In the genomic region with DNA sequence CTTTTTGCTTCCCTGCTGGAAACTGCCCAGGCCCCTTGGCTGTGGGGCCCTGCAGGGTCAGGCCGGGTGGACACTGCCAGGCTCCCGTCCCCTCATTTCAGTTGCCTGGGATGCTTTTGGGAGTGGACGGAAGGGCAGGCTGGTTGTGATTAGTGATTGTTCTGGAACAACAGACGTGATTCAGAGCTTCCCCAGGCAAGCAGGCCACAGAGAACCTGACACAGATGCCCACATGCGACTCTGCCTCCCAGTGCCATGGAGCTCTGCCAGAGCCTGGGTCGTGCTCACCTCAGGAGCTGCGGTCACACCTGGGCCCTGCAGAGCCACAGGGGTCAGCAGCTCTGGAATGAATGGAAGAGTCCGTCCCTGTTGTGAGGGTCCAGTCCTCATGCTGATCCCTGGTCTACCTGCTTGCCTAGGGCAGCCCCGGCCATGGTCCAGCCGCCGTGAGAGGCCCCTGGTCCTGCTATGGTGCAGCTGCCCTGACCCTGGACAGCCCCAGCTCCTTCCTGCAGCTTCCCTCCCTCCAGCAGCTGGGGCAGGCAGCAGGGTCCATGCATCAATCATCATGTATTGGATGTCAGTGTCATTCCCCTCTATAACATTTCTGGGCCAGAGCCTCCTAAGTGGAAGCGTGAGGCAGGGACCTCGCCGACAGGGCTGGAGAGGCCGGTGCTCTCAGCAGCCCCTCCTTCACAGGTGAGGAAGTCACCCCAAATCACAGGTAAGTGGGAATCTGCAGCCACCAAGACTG, we compare ENCODE assay signal across 18 cellular contexts.
DNase-seq lines count a peak whose midpoint lies in the region; ATAC-seq, FAIRE-seq and TF ChIP-seq lines count a peak whose summit lies in the region.
"Had no signal": no experiment of that assay in that cellular context is flagged by ENCODE, and none has a peak within 500 bp of the region (broad histone marks: within the 10 kb centered on the region; RNA-seq: fewer than 3 reads in every experiment).

No MANE protein-coding gene starts in this region.

- no peak overlapping the region for H3K27ac Mint-ChIP-seq in activated T-cell treated with anti-CD3 and anti-CD28 coated beads, Interleukin-2, amount 50 U/mL, for 72 hours
- H3K27ac Mint-ChIP-seq: T-helper 17 cell had no signal

- no peak overlapping the region for H3K4me3 ChIP-seq in HepG2 (replicated peaks in 1 of 3; ENCODE audit: insufficient read depth in 1 of 3, low read depth in 2 of 3, low read length in 3 of 3)
- H3K4me3 ChIP-seq in right lobe of liver, result no peak overlapping the region
- no peak overlapping the region for H3K4me3 ChIP-seq in neural cell (ENCODE audit: low read length)
- H3K4me3 ChIP-seq: SK-N-MC had no signal

- H3K4me1 ChIP-seq in HepG2 (ENCODE audit: insufficient read depth, low read length) (no peaks in the 10 kb centered on the region), right lobe of liver (no peaks in the 10 kb centered on the region)

- CTCF ChIA-PET in HepG2 (lab: Yijun Ruan, JAX; ENCODE audit: low intra/inter-chr PET ratio, low total read pairs), result no interaction called here

- no peak overlapping the region for H3K27ac ChIP-seq in HepG2 (ENCODE audit: extremely low read length, insufficient read depth, low read length)
- no peak overlapping the region for H3K27ac ChIP-seq in right lobe of liver
- H3K27ac ChIP-seq in neural cell (ENCODE audit: low read length), result peak overlapping the region; percentile 75
- H3K27ac ChIP-seq: RWPE1, SK-N-MC had no signal

- no peak for TF ChIP-seq CTCF in HepG2 (CRISPR knock-in tag; IDR thresholded peaks at IDR 0.05)
- no peak for TF ChIP-seq CTCF in right lobe of liver (IDR thresholded peaks at IDR 0.05)
- TF ChIP-seq CTCF in neural cell (IDR thresholded peaks at IDR 0.05; ENCODE audit: poor library complexity, severe bottlenecking), result no peak

- no peaks in the 10 kb centered on the region for H3K9me2 ChIP-seq in neural cell (ENCODE audit: insufficient read depth, low read length)

- WGBS in HepG2 (ENCODE audit: low lambda C conversion rate), result 54% methylated on average over 12 of the region's 15 CpGs
- 53% methylated on average over 3 of the region's 15 CpGs for WGBS in right lobe of liver (ENCODE audit: insufficient coverage, low coverage, low lambda C conversion rate, missing lambda C conversion rate)

- no peaks in the 10 kb centered on the region for H3K4me1 Mint-ChIP-seq in activated T-cell treated with anti-CD3 and anti-CD28 coated beads, Interleukin-2, amount 50 U/mL, for 72 hours (ENCODE audit: low read depth)
- H3K4me1 Mint-ChIP-seq: T-helper 17 cell had no signal

- H3F3A ChIP-seq in neural cell (ENCODE audit: insufficient read depth, low read length, poor library complexity, severe bottlenecking), result no peaks in the 10 kb centered on the region

- H3K27me3 Mint-ChIP-seq in activated T-cell treated with anti-CD3 and anti-CD28 coated beads, Interleukin-2, amount 50 U/mL, for 72 hours (ENCODE audit: low read depth), result no peaks in the 10 kb centered on the region
- H3K27me3 Mint-ChIP-seq: T-helper 17 cell had no signal

- TF ChIP-seq RAD21 in HepG2 (CRISPR knock-in tag; IDR thresholded peaks at IDR 0.05), result no peak
- TF ChIP-seq RAD21 in neural cell (conservative IDR thresholded peaks at IDR 0.05), result no peak

- no peak for FAIRE-seq in HepG2 (lab: Jason Lieb, UNC)
- FAIRE-seq: GM12892, HTR-8/SVneo had no signal

- H3K27me3 ChIP-seq in HepG2 (ENCODE audit: control insufficient read depth in 1 of 2, insufficient read depth in 2 of 2, low read length in 2 of 2), result peaks cover 2 to 12% of the 10 kb centered on the region in 2 experiments; a peak in 2 of 5 replicates
- H3K27me3 ChIP-seq in right lobe of liver, result no peaks in the 10 kb centered on the region
- no peaks in the 10 kb centered on the region for H3K27me3 ChIP-seq in neural cell (ENCODE audit: insufficient read depth, low read depth, low read length)
- H3K27me3 ChIP-seq: BE2C had no signal

- no peaks in the 10 kb centered on the region for H3K36me3 Mint-ChIP-seq in activated T-cell treated with anti-CD3 and anti-CD28 coated beads, Interleukin-2, amount 50 U/mL, for 72 hours (ENCODE audit: insufficient read depth in 2 of 2)

- H2AFZ ChIP-seq in HepG2 (ENCODE audit: low read length) (no peak overlapping the region), neural cell (ENCODE audit: low read depth, low read length) (no peak overlapping the region)

- no peaks in the 10 kb centered on the region for H3K9me3 Mint-ChIP-seq in activated T-cell treated with anti-CD3 and anti-CD28 coated beads, Interleukin-2, amount 50 U/mL, for 72 hours

- TF ChIP-seq POLR2A in HepG2 (IDR thresholded peaks at IDR 0.05; ENCODE audit: insufficient read depth in 1 of 2, low read depth in 2 of 2, low read length in 2 of 2), result no peak
- no peak for TF ChIP-seq POLR2A in right lobe of liver (IDR thresholded peaks at IDR 0.05)

- H3K4me3 Mint-ChIP-seq in activated T-cell treated with anti-CD3 and anti-CD28 coated beads, Interleukin-2, amount 50 U/mL, for 72 hours, result no peak overlapping the region
- H3K4me3 Mint-ChIP-seq: T-helper 17 cell had no signal

- intact Hi-C loops in HepG2 (cut with micrococcal nuclease; ENCODE audit: unreplicated experiment), result no loop called here
- intact Hi-C loops in right lobe of liver (cut with DNase I), result no loop called here

- H3K36me3 ChIP-seq in HepG2 (replicated peaks in 1 of 2; ENCODE audit: control insufficient read depth in 1 of 2, insufficient read depth in 2 of 2, low read length in 2 of 2) (no peaks in the 10 kb centered on the region; a peak in 1 of 5 replicates), right lobe of liver (no peaks in the 10 kb centered on the region), neural cell (ENCODE audit: insufficient read depth, low read length) (no peaks in the 10 kb centered on the region)
- H3K36me3 ChIP-seq: BE2C had no signal

- POLR2A ChIA-PET in HepG2 (lab: Yijun Ruan, JAX), result no interaction called here

- TF ChIP-seq EP300 in HepG2 (IDR thresholded peaks at IDR 0.05; ENCODE audit: low read depth in 2 of 2, low read length in 2 of 2) (no peak), HepG2 (CRISPR knock-in tag; IDR thresholded peaks at IDR 0.05; ENCODE audit: borderline replicate concordance) (no peak), neural cell (conservative IDR thresholded peaks at IDR 0.05; ENCODE audit: poor library complexity, severe bottlenecking) (no peak)

- DNase-seq in HepG2 (ENCODE audit: low spot score), result no peak
- DNase-seq in right lobe of liver, result no peak
- no peak for DNase-seq in stimulated activated naive CD4-positive, alpha-beta T cell treated with Interleukin-2 at 50 U/mL for 16 hours (lab: John Stamatoyannopoulos, UW)
- no peak for DNase-seq in activated T-cell treated with anti-CD3 and anti-CD28 coated beads, Interleukin-2, amount 50 U/mL, for 72 hours
- DNase-seq: BE2C, Calu3, KBM-7, MV-4-11, NCI-H446, NCI-H82, T-helper 17 cell had no signal

- no peaks in the 10 kb centered on the region for H4K20me1 ChIP-seq in HepG2 (ENCODE audit: insufficient read depth, low read length)
- H4K20me1 ChIP-seq in neural cell (ENCODE audit: insufficient read depth), result no peaks in the 10 kb centered on the region

- no TSS peak for BruUV-seq in HepG2 (replicated peaks; lab: Mats Ljungman, UMichigan)

- H3K9ac ChIP-seq in HepG2 (ENCODE audit: insufficient read depth, low read depth, low read length) (no peak overlapping the region), neural cell (ENCODE audit: low read length) (peak overlapping the region; percentile 59)

- ATAC-seq in HepG2 (0 out of 3 replicates have a peak, but pooled peaks have one; percentile 10), right lobe of liver (no peak), SK-N-SH treated with all-trans-retinoic acid at 6 μM for 48 hours (no peak; the same call in 2 of the 3 replicates), HG02973 (IDR thresholded peaks at IDR 0.05; ENCODE audit: unreplicated experiment) (no peak)
- ATAC-seq in activated T-cell treated with anti-CD3 and anti-CD28 coated beads, Interleukin-2, amount 50 U/mL, for 72 hours (replicated peaks in 1 of 2), result no peak
- ATAC-seq: T-helper 17 cell had no signal

- H3K9me3 ChIP-seq in HepG2 (ENCODE audit: low read length) (no peaks in the 10 kb centered on the region), right lobe of liver (no peaks in the 10 kb centered on the region), neural cell (ENCODE audit: low read length) (no peaks in the 10 kb centered on the region)
- H3K9me3 ChIP-seq: BE2C had no signal

- no peaks in the 10 kb centered on the region for H3K79me2 ChIP-seq in HepG2 (ENCODE audit: insufficient read depth, low read length)
- H3K79me2 ChIP-seq in neural cell (replicated peaks; ENCODE audit: insufficient read depth, low read length), result no peaks in the 10 kb centered on the region

- in situ Hi-C loops in HepG2 (cut with HindIII; ENCODE audit: extremely low pct_ligation_motif_present, low pct_unique_long_range_greater_than_20kb), result no loop called here

- H3K4me2 ChIP-seq in HepG2 (ENCODE audit: low read depth, low read length), result no peak overlapping the region
- H3K4me2 ChIP-seq in neural cell (ENCODE audit: low read length), result no peak overlapping the region

TF ChIP-seq in HepG2, 621 proteins besides CTCF, POLR2A, EP300 and RAD21:
- no peak for TF ChIP-seq EZH2 (conservative IDR thresholded peaks at IDR 0.05; ENCODE audit: low read depth, low read length)
- TF ChIP-seq ZFP1 (CRISPR knock-in tag; IDR thresholded peaks at IDR 0.05), result no peak
- no peak for TF ChIP-seq ZNF768 (CRISPR knock-in tag; IDR thresholded peaks at IDR 0.05)

TF ChIP-seq in SK-N-SH treated with all-trans-retinoic acid at 6 μM for 48 hours, 23 proteins besides CTCF, POLR2A, EP300 and RAD21:
- TF ChIP-seq ISL1 (CRISPR knock-in tag; IDR thresholded peaks at IDR 0.05) (no peak), TCF4 (CRISPR knock-in tag; IDR thresholded peaks at IDR 0.05; ENCODE audit: borderline replicate concordance) (0 out of 2 replicates have a peak, but pooled peaks have one; percentile 22)
TF ChIP-seq in SK-N-SH treated with all-trans-retinoic acid at 6 μM for 48 hours: peak in this region for 1.

TF ChIP-seq in neural cell, 6 proteins besides CTCF, POLR2A, EP300 and RAD21 (continues in another document):
- TF ChIP-seq TAF1 (IDR thresholded peaks at IDR 0.05; ENCODE audit: low read depth), result no peak
- no peak for TF ChIP-seq EZH2 (IDR thresholded peaks at IDR 0.05; ENCODE audit: borderline replicate concordance, insufficient read depth, low read length, poor library complexity, severe bottlenecking)
- TF ChIP-seq MXI1 (conservative IDR thresholded peaks at IDR 0.05; ENCODE audit: poor library complexity, severe bottlenecking), result no peak
